ENCODE assay signal across 25 cellular contexts in the genomic region with DNA sequence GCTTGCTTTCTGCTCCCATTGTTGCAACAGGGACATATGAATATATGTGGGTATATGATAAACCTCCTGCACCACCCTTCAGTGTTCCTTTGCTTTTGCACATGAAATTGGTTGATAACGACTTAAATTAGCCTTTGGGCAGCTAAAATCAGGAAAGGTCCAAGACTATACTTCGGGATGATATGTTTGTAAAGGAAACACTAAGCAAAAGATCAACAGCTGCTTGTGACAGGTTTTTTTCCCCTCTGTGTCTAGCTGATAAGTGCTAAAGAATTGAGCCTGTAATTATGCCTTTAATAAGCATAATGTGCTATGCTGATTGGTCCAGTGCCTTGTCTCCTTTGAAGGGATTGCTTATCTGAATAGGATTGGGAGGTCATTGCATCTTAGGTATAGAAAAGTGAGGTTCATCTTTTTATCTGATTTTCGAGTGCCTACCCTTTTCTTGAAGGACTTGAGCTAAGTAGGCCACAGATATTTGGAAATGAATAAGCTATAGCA.
"Had no signal": no experiment of that assay in that cellular context is flagged by ENCODE, and none has a peak within 500 bp of the region (broad histone marks: within the 10 kb centered on the region; RNA-seq: fewer than 3 reads in every experiment).

No MANE protein-coding gene starts in this region.

- H3K27ac Mint-ChIP-seq: activated naive CD4-positive, alpha-beta T cell treated with anti-CD3 and anti-CD28 coated beads for 36 hours; neural progenitor cell; stimulated activated effector memory CD8-positive, alpha-beta T cell treated with anti-CD3 and anti-CD28 coated beads, Interleukin-12 subunit alpha, Interleukin-12 subunit beta, amount 100 ng/mL, for 72 hours; stimulated activated naive CD8-positive, alpha-beta T cell treated with anti-CD3 and anti-CD28 coated beads, Interleukin-15, Interleukin-2, amounts not matched to agents 100 ng/mL and 50 ng/mL, for 24 hours; type B pancreatic cell; WTC11 had no signal

- H3K4me1 ChIP-seq: parathyroid adenoma, psoas muscle, sigmoid colon, uterus had no signal

- H3K36me3 ChIP-seq: neural progenitor cell, thoracic aorta, uterus had no signal

- H3K4me3 ChIP-seq: neural progenitor cell, psoas muscle, sigmoid colon, thoracic aorta, uterus had no signal

- H3K27ac ChIP-seq: neural progenitor cell, parathyroid adenoma, psoas muscle, sigmoid colon, thoracic aorta, uterus had no signal

- H3K9me3 Mint-ChIP-seq: activated naive CD4-positive, alpha-beta T cell treated with anti-CD3 and anti-CD28 coated beads for 36 hours; naive thymus-derived CD8-positive, alpha-beta T cell; neural progenitor cell; stimulated activated effector memory CD8-positive, alpha-beta T cell treated with anti-CD3 and anti-CD28 coated beads, Interleukin-12 subunit alpha, Interleukin-12 subunit beta, amount 100 ng/mL, for 72 hours; stimulated activated naive CD8-positive, alpha-beta T cell treated with anti-CD3 and anti-CD28 coated beads, Interleukin-15, Interleukin-2, amounts not matched to agents 100 ng/mL and 50 ng/mL, for 24 hours; type B pancreatic cell; WTC11 had no signal

- H3K9me3 ChIP-seq: psoas muscle, sigmoid colon, thoracic aorta, uterus had no signal

- H2AFZ ChIP-seq: neural progenitor cell, parathyroid adenoma had no signal

- FAIRE-seq: endothelial cell of umbilical vein, small intestine, TTC549 had no signal

- DNase-seq: activated effector memory CD4-positive, alpha-beta T cell treated with anti-CD3 and anti-CD28 coated beads, Interleukin-2, amount 50 U/mL, for 16 hours; activated naive CD4-positive, alpha-beta T cell treated with anti-CD3 and anti-CD28 coated beads for 36 hours; activated T-cell treated with anti-CD3 and anti-CD28 coated beads for 4 hours; amniotic stem cell; caudate nucleus; foreskin fibroblast; head of caudate nucleus; hypothalamus; naive thymus-derived CD8-positive, alpha-beta T cell; occipital lobe; psoas muscle; sigmoid colon; small intestine; stimulated activated CD4-positive, alpha-beta T cell treated with anti-CD3 and anti-CD28 coated beads, Interleukin-4, amount 100 ng/mL, for 24 hours; uterus had no signal

- H3K9ac ChIP-seq: neural progenitor cell, parathyroid adenoma had no signal

- H3K4me3 Mint-ChIP-seq: activated naive CD4-positive, alpha-beta T cell treated with anti-CD3 and anti-CD28 coated beads for 36 hours; naive thymus-derived CD8-positive, alpha-beta T cell; neural progenitor cell; stimulated activated effector memory CD8-positive, alpha-beta T cell treated with anti-CD3 and anti-CD28 coated beads, Interleukin-12 subunit alpha, Interleukin-12 subunit beta, amount 100 ng/mL, for 72 hours; stimulated activated naive CD8-positive, alpha-beta T cell treated with anti-CD3 and anti-CD28 coated beads, Interleukin-15, Interleukin-2, amounts not matched to agents 100 ng/mL and 50 ng/mL, for 24 hours; type B pancreatic cell; WTC11 had no signal

- H3K27me3 Mint-ChIP-seq: naive thymus-derived CD8-positive, alpha-beta T cell; stimulated activated naive CD8-positive, alpha-beta T cell treated with anti-CD3 and anti-CD28 coated beads, Interleukin-15, Interleukin-2, amounts not matched to agents 100 ng/mL and 50 ng/mL, for 24 hours; type B pancreatic cell had no signal

- H3K27me3 ChIP-seq: neural progenitor cell, sigmoid colon, uterus had no signal

- H3K79me2 ChIP-seq: parathyroid adenoma had no signal

- H3K4me2 ChIP-seq: neural progenitor cell had no signal

- H3K4me1 Mint-ChIP-seq: neural progenitor cell had no signal

- ATAC-seq: esophagus mucosa; naive thymus-derived CD8-positive, alpha-beta T cell; psoas muscle; stimulated activated effector memory CD8-positive, alpha-beta T cell treated with anti-CD3 and anti-CD28 coated beads, Interleukin-12 subunit alpha, Interleukin-12 subunit beta, amount 100 ng/mL, for 72 hours; WTC11 had no signal
